16 cellular contexts compared by ENCODE assay signal in the genomic region with DNA sequence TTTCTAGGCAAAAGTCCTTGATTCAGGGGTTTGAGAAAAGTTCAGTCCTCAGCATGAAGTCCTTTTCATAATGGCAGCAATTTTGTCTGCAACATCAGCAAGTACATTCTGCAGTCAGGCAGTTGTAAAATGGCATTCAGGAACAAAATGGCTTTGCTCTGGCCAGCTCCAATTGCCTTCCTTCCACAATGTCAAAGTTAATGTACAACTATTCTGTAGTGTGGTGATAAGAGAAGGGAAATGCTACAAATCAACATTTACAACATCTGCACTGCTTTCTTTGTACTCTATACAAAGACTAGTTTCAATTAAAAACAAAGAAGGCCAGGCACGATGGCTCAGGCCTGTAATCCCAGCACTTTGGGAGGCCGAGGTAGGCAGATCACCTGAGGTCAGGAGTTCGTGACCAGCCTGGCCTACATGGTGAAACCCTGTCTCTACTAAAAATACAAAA. TPM values are rescaled to one million over a fixed set of nuclear protein-coding genes. Genes with fewer than 3 reads are reported as not detected.
"Had no signal": no experiment of that assay in that cellular context is flagged by ENCODE, and none has a peak within 500 bp of the region (broad histone marks: within the 10 kb centered on the region; RNA-seq: fewer than 3 reads in every experiment).

No MANE protein-coding gene starts in this region.

- DNase-seq: activated B cell treated with CpG ODN at 0.5 μM for 24 hours; activated CD4-positive, alpha-beta T cell treated with anti-CD3 and anti-CD28 coated beads for 48 hours; activated CD8-positive, alpha-beta memory T cell treated with anti-CD3 and anti-CD28 coated beads, Interleukin-2, amount 50 U/mL, for 4 hours; activated CD8-positive, alpha-beta T cell treated with anti-CD3 and anti-CD28 coated beads, Interleukin-2, amount 10 ng/mL, durations not matched to agents 7 days and 5 days; activated naive CD8-positive, alpha-beta T cell treated with anti-CD3 and anti-CD28 coated beads for 36 hours; amygdala; dermis blood vessel endothelial cell; islet precursor cell; left ventricle myocardium inferior; nephron progenitor cell; ovary; stimulated activated CD4-positive, alpha-beta T cell treated with anti-CD3 and anti-CD28 coated beads, Interleukin-2, amount 100 ng/mL, for 48 hours; T-helper 2 cell; tibial artery had no signal

- H3K9me3 ChIP-seq: left ventricle myocardium inferior, ovary, tibial artery had no signal

- H3K27ac ChIP-seq: ovary, tibial artery had no signal

- ATAC-seq: activated CD8-positive, alpha-beta T cell treated with anti-CD3 and anti-CD28 coated beads, Interleukin-2, amount 10 ng/mL, durations not matched to agents 7 days and 5 days; esophagus mucosa; stimulated activated memory B cell treated with anti-CD40 and anti-IgM and Interleukin-4, amounts not matched to agents 10 μg/mL and 1 μg/mL and 100 μg/mL, for 72 hours had no signal

- H3K4me3 ChIP-seq: left ventricle myocardium inferior, ovary, tibial artery had no signal

- H3K36me3 ChIP-seq: ovary had no signal

- H3K27me3 ChIP-seq: ovary, tibial artery had no signal

RNA-seq across cellular contexts. Expression of a gene that starts 32.3 kb away (rescaled TPM):
- total RNA-seq: activated B cell treated with CpG ODN at 0.5 μM for 24 hours; activated CD8-positive, alpha-beta T cell treated with anti-CD3 and anti-CD28 coated beads, Interleukin-2, amount 10 ng/mL, durations not matched to agents 7 days and 5 days had no signal
